In the genomic region with DNA sequence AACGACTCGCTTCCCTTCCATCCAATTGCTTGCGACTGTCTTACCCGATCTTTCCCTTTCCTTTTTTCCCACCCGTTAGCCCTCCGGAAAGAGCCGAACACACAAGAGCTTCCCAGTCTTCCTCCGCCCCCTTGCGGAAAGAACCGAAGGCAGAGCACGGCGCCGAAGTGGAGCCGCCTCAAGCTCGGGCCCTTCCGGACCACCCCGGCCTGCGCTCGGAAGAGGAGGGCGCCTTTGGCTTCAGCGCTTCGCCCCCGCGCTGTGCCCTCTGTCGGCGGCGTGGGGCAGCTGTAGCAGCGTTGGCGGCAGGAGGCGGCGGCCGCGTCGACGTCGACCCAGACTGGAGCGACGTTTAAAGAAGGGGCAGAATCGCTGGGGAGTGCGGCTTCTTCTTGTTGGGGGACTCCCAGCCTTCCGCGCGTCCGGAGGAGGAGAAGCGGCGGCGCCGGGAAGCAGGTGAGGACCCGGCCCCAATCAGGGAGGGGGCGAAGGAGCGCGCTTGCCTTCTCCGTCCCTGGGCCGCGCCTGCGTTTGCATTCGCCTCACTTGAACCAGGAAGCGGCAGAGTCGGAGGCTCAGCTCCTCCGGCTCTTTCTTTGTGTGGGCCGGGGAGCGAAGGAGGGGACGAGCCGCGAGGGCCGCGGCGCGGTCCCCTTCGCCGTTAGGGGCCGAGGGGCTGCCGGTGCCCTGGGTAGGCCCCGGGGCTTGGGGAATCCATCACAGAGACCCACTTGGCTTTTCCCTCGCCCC, we compare ENCODE assay signal across 8 cellular contexts. TPM values are rescaled to one million over a fixed set of nuclear protein-coding genes. Genes with fewer than 3 reads are reported as not detected.
DNase-seq lines count a peak whose midpoint lies in the region; ATAC-seq, FAIRE-seq and TF ChIP-seq lines count a peak whose summit lies in the region.

A gene with protein sequence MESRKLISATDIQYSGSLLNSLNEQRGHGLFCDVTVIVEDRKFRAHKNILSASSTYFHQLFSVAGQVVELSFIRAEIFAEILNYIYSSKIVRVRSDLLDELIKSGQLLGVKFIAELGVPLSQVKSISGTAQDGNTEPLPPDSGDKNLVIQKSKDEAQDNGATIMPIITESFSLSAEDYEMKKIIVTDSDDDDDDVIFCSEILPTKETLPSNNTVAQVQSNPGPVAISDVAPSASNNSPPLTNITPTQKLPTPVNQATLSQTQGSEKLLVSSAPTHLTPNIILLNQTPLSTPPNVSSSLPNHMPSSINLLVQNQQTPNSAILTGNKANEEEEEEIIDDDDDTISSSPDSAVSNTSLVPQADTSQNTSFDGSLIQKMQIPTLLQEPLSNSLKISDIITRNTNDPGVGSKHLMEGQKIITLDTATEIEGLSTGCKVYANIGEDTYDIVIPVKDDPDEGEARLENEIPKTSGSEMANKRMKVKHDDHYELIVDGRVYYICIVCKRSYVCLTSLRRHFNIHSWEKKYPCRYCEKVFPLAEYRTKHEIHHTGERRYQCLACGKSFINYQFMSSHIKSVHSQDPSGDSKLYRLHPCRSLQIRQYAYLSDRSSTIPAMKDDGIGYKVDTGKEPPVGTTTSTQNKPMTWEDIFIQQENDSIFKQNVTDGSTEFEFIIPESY (plus strand): TSS at position 291 of the 750 bp plus-strand sequence. CDS start 2,604 bp downstream, outside the sequence.

- intact Hi-C loops in Right ventricle myocardium inferior (cut with DNase I), result loop anchor here (10.0 kb wide), 1 partner anchor 214 kb away; a partner anchor contains a TSS
- intact Hi-C loops in pancreas (cut with DNase I), result no loop called here
- intact Hi-C loops in tibial artery (cut with DNase I; ENCODE audit: low total_unique reads), result loop anchor here (10.0 kb wide), 1 partner anchor 214 kb away; a partner anchor contains a TSS

- peaks cover 0 to 3% (median 0%) of the 10 kb centered on the region in 3 donors for H3K36me3 ChIP-seq in pancreas
- peaks cover 0 to 5% (median 0%) of the 10 kb centered on the region in 3 donors for H3K36me3 ChIP-seq in tibial artery

- H3K27me3 ChIP-seq in pancreas (peaks cover 0 to 5% (median 2%) of the 10 kb centered on the region in 4 donors), tibial artery (no peaks in the 10 kb centered on the region)

- ATAC-seq in HG02759 (IDR thresholded peaks at IDR 0.05; ENCODE audit: unreplicated experiment) (peak; percentile 98), Right ventricle myocardium inferior (peak; percentile 99), pancreas (peak; percentile 98 to 99 (median 98))

- peak; percentile 86 for DNase-seq in NCI-H128 (lab: John Stamatoyannopoulos, UW; ENCODE audit: unreplicated experiment)
- peak; percentile 47 to 83 for DNase-seq in SW 1271 (lab: John Stamatoyannopoulos, UW)
- peak; percentile 58 for DNase-seq in activated naive CD8-positive, alpha-beta T cell treated with anti-CD3 and anti-CD28 coated beads, Interleukin-2, amount 50 U/mL, for 16 hours (ENCODE audit: low read depth, low spot score)
- peak; percentile 94 for DNase-seq in Right ventricle myocardium inferior (ENCODE audit: missing footprints)
- peak; percentile 88 to 91 (median 90) for DNase-seq in pancreas
- DNase-seq in tibial artery, result peak; percentile 87 to 95

- FAIRE-seq in pancreas (lab: Jason Lieb, UNC), result peak; percentile 97

- WGBS in pancreas, 2 donors, result 0 to 32% methylated on average over 71 to 72 of the region's 75 CpGs

- H3K4me3 ChIP-seq in pancreas (peak within 1 kb of the TSS; percentile 19 to 57 (median 39)), tibial artery (peak within 1 kb of the TSS; percentile 80 to 89)

- peaks cover 0 to 6% (median 0%) of the 10 kb centered on the region in 3 donors for H3K4me1 ChIP-seq in pancreas
- peaks cover 0 to 8% (median 0%) of the 10 kb centered on the region in 4 donors for H3K4me1 ChIP-seq in tibial artery

- peak; percentile 59 for TF ChIP-seq CTCF in GM12873 (IDR thresholded peaks at IDR 0.05; ENCODE audit: insufficient read depth, low read depth, low read length, missing control alignments)
- peak in 3 of 4 donors; percentile 33 to 61 (median 40) for TF ChIP-seq CTCF in pancreas (IDR thresholded peaks at IDR 0.05)
- TF ChIP-seq CTCF in tibial artery (IDR thresholded peaks at IDR 0.05), result peak; percentile 54 to 71

- H3K27ac ChIP-seq in pancreas (peak within 1 kb of the TSS; percentile 58 to 91 (median 82)), tibial artery (peak within 1 kb of the TSS; percentile 85 to 87)

- H3K9me3 ChIP-seq in pancreas (no peaks in the 10 kb centered on the region), tibial artery (no peaks in the 10 kb centered on the region)

RNA-seq across cellular contexts. Expression of the gene that starts here (rescaled TPM):
- 6.8 TPM for total RNA-seq in Right ventricle myocardium inferior
- 10 to 100 TPM in 1 of 6 donors, 1 to 10 TPM in 5; 5.1 to 12.0 (median 6.9) TPM for total RNA-seq in pancreas
- 1 to 10 TPM; 1.7 to 4.6 TPM for polyA plus RNA-seq in pancreas

Comparison
In these comparisons a context has a peak if more than half of its experiments do, and no peak if none do; other contexts are left out.
1. Peak in every context shown above with its lines: DNase-seq, ATAC-seq, H3K4me3 ChIP-seq and H3K27ac ChIP-seq.
2. intact Hi-C loops: an anchor here in Right ventricle myocardium inferior (10.0 kb wide) and tibial artery (10.0 kb wide); none called in pancreas.